9 cellular contexts compared by ENCODE assay signal in the genomic region with DNA sequence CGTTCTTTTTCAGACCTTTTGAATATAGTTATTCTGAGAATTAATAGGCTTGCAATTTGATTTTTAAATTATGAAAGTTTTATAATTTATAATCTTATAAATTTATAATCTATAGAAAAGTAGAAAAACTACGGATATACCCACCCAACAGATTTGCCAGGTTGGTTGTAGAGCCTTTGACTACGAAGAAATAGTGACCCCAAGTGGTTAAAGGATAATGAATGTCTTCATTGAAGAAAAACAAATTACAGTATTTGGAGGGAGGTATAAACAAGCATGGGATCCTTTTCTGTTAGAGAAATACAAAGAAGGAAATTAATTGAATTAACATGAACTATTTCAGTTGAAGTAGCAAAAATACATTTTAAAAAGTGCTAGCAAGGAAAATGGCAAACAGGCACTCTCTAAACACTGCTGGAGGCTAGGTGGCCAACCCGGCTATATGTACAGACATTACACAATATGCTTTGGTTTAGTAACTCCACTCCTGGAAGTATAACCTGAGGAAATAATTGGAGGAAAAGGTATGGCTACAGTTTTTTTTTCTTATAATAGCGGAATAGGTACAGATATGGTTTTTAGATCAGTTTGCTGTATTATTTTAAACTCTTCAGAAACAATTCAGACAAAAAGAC.
DNase-seq lines count a peak whose midpoint lies in the region; ATAC-seq and TF ChIP-seq lines count a peak whose summit lies in the region.
"Had no signal": no experiment of that assay in that cellular context is flagged by ENCODE, and none has a peak within 500 bp of the region (broad histone marks: within the 10 kb centered on the region; RNA-seq: fewer than 3 reads in every experiment).

No MANE protein-coding gene starts in this region.

- H4K20me1 ChIP-seq in Karpas-422 (ENCODE audit: insufficient read depth, low read depth, low read length), result no peaks in the 10 kb centered on the region

- TF ChIP-seq CTCF in colonic mucosa (IDR thresholded peaks at IDR 0.05) (peak; percentile 13), neural crest cell (conservative IDR thresholded peaks at IDR 0.05) (peak; percentile 48)

- H3K36me3 Mint-ChIP-seq in neural crest cell (ENCODE audit: low read depth), result peaks cover 12% of the 10 kb centered on the region

- H3K27ac Mint-ChIP-seq in neural crest cell (ENCODE audit: unreplicated experiment), result no peak overlapping the region

- H3K9me3 Mint-ChIP-seq in neural crest cell, result no peaks in the 10 kb centered on the region

- in situ Hi-C loops in G401 (cut with HindIII; ENCODE audit: low sequenced_read_pairs), result no loop called here

- ATAC-seq in HG02973 (IDR thresholded peaks at IDR 0.05; ENCODE audit: unreplicated experiment), result no peak

- H3K36me3 ChIP-seq in Karpas-422 (ENCODE audit: insufficient read depth, low read length), result peaks cover 5% of the 10 kb centered on the region; the same call in 1 of the 2 replicates
- peaks cover 4% of the 10 kb centered on the region for H3K36me3 ChIP-seq in colonic mucosa

- H3K27me3 ChIP-seq in Karpas-422 (ENCODE audit: low read length) (no peaks in the 10 kb centered on the region), colonic mucosa (no peaks in the 10 kb centered on the region)

- no peaks in the 10 kb centered on the region for H3K27me3 Mint-ChIP-seq in neural crest cell (ENCODE audit: low read depth)

- peaks cover 39% of the 10 kb centered on the region for H3K4me1 ChIP-seq in Karpas-422 (ENCODE audit: low read length)
- no peaks in the 10 kb centered on the region for H3K4me1 ChIP-seq in colonic mucosa

- no peak overlapping the region for H3K27ac ChIP-seq in Karpas-422 (ENCODE audit: low read length)
- H3K27ac ChIP-seq in colonic mucosa, result no peak overlapping the region

- H3K9me2 ChIP-seq in Karpas-422 (replicated peaks; ENCODE audit: insufficient read depth, low read length), result no peaks in the 10 kb centered on the region

- no peak overlapping the region for H3K4me3 ChIP-seq in Karpas-422 (ENCODE audit: low read length)
- H3K4me3 ChIP-seq in colonic mucosa, result no peak overlapping the region

- DNase-seq in G401 (ENCODE audit: low spot score) (peak; percentile 63), Karpas-422 (peak; percentile 75), colonic mucosa (no peak), neural crest cell (ENCODE audit: low read depth, low spot score) (no peak), NCI-H510A (lab: John Stamatoyannopoulos, UW) (no peak), DMS114 treated with DMSO at 0.1 percent for 48 hours (lab: John Stamatoyannopoulos, UW; ENCODE audit: unreplicated experiment) (no peak)
- no peak for DNase-seq in activated naive CD4-positive, alpha-beta T cell treated with anti-CD3 and anti-CD28 coated beads, Interleukin-2, amount 50 U/mL, for 16 hours
- DNase-seq: KG1 had no signal

- H2AFZ ChIP-seq in Karpas-422 (ENCODE audit: low read length), result no peak overlapping the region

- H3K9ac ChIP-seq in Karpas-422 (ENCODE audit: low read length) (no peak overlapping the region), colonic mucosa (ENCODE audit: low read depth in 2 of 2, low read length in 2 of 2) (no peak overlapping the region)

- H3K4me2 ChIP-seq in Karpas-422 (ENCODE audit: low read depth, low read length, poor library complexity, severe bottlenecking), result no peak overlapping the region

- intact Hi-C loops in colonic mucosa (cut with DNase I), result no loop called here

- peaks cover 4% of the 10 kb centered on the region for H3K4me1 Mint-ChIP-seq in neural crest cell

- no peak overlapping the region for H3K4me3 Mint-ChIP-seq in neural crest cell

- H3K9me3 ChIP-seq in Karpas-422 (ENCODE audit: low read length), result no peaks in the 10 kb centered on the region
- H3K9me3 ChIP-seq in colonic mucosa, result no peaks in the 10 kb centered on the region

- H3K79me2 ChIP-seq in Karpas-422 (ENCODE audit: low read length), result peaks cover 19% of the 10 kb centered on the region

Comparison
In these comparisons a context has a peak if more than half of its experiments do, and no peak if none do; other contexts are left out.
1. DNase-seq: peak in G401 (single experiment) and Karpas-422 (single experiment); none in colonic mucosa (single experiment), neural crest cell (single experiment), activated naive CD4-positive, alpha-beta T cell treated with anti-CD3 and anti-CD28 coated beads, Interleukin-2, amount 50 U/mL, for 16 hours (single experiment), NCI-H510A (single experiment) and DMS114 treated with DMSO at 0.1 percent for 48 hours (single experiment).